ENCODE assay signal across 27 cellular contexts in genomic region chr5:169196059-169196458, GRCh38.
"Had no signal": no experiment of that assay in that cellular context is flagged by ENCODE, and none has a peak within 500 bp of the region (broad histone marks: within the 10 kb centered on the region; RNA-seq: fewer than 3 reads in every experiment).

No MANE protein-coding gene starts in this region.

- H3K27me3 ChIP-seq: colonic mucosa, esophagus squamous epithelium, heart left ventricle, hepatocyte, left lung, ovary, sigmoid colon, stomach, thyroid gland had no signal

- H3K4me2 ChIP-seq: hepatocyte had no signal

- ATAC-seq: left lung; naive thymus-derived CD4-positive, alpha-beta T cell; psoas muscle; right cardiac atrium had no signal

- H3K79me2 ChIP-seq: hepatocyte had no signal

- FAIRE-seq: endothelial cell of umbilical vein, frontal cortex had no signal

- H3K9me3 ChIP-seq: colonic mucosa, esophagus squamous epithelium, heart left ventricle, left lung, ovary, psoas muscle, sigmoid colon, stomach, thyroid gland had no signal

- H3K27ac ChIP-seq: colonic mucosa, esophagus squamous epithelium, heart left ventricle, hepatocyte, left lung, ovary, psoas muscle, sigmoid colon, skin epidermis, thyroid gland had no signal

- DNase-seq: central memory CD4-positive, alpha-beta T cell; colonic mucosa; dermis blood vessel endothelial cell; effector memory CD4-positive, alpha-beta T cell; erythroblast; esophagus squamous epithelium; heart left ventricle; left cardiac atrium; left lung; mesendoderm; midbrain; naive thymus-derived CD4-positive, alpha-beta T cell; nephron progenitor cell; ovary; posterior cingulate gyrus; psoas muscle; right cardiac atrium; sigmoid colon; stimulated activated CD4-positive, alpha-beta T cell treated with anti-CD3 and anti-CD28 coated beads, Interleukin-15, amount 100 ng/mL, for 24 hours; stimulated activated CD4-positive, alpha-beta T cell treated with anti-CD3 and anti-CD28 coated beads, Interleukin-2, amount 100 ng/mL, for 48 hours; stimulated activated naive CD4-positive, alpha-beta T cell treated with Interleukin-2 at 50 U/mL for 16 hours; stomach; thyroid gland had no signal

- H3K4me3 ChIP-seq: colonic mucosa, esophagus squamous epithelium, heart left ventricle, hepatocyte, left lung, ovary, psoas muscle, sigmoid colon, skin epidermis, stomach, thyroid gland had no signal

- H2AFZ ChIP-seq: hepatocyte had no signal

- H3K36me3 ChIP-seq: colonic mucosa, esophagus squamous epithelium, heart left ventricle, left lung, ovary, sigmoid colon, stomach, thyroid gland had no signal

- H3K4me1 ChIP-seq: colonic mucosa, esophagus squamous epithelium, left lung, psoas muscle had no signal
